ENCODE assay signal across 30 cellular contexts in the genomic region with DNA sequence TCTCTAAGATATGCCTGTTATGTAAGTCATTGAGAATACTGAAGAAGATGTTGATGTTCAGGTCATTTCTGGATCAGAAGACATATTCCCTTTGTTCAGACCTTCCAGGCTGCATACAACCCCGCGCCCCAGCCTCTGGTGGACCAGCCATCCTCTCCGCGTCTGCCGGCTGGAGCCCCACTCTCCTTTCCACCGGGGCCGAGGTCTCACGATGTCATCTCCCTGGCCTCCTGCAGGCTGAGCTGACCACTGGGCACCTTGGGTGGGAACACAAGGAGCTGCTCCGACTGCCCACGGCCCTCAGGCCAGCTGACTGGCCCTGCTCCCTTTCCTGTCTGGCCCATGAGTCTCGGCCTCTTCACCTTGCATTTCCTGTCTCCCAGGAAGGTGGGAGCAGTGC.
"Had no signal": no experiment of that assay in that cellular context is flagged by ENCODE, and none has a peak within 500 bp of the region (broad histone marks: within the 10 kb centered on the region; RNA-seq: fewer than 3 reads in every experiment).

No MANE protein-coding gene starts in this region.

- H3K27me3 Mint-ChIP-seq: progenitor cell of endocrine pancreas, type B pancreatic cell had no signal

- DNase-seq: naive B cell; naive thymus-derived CD8-positive, alpha-beta T cell; nephron progenitor cell; nucleus accumbens; psoas muscle; right cardiac atrium; right lobe of liver; sigmoid colon; small intestine; stimulated activated CD4-positive, alpha-beta T cell treated with anti-CD3 and anti-CD28 coated beads, Interleukin-12 subunit alpha, Interleukin-12 subunit beta, amount 100 ng/mL, for 4 hours; stimulated activated CD4-positive, alpha-beta T cell treated with anti-CD3 and anti-CD28 coated beads, Interleukin-1b, Interleukin-23, amount 100 ng/mL, for 48 hours; stimulated activated CD4-positive, alpha-beta T cell treated with anti-CD3 and anti-CD28 coated beads, Interleukin-4, amount 100 ng/mL, for 1 hour; stimulated activated CD4-positive, alpha-beta T cell treated with anti-CD3 and anti-CD28 coated beads, Interleukin-4, amount 100 ng/mL, for 4 hours; stimulated activated CD8-positive, alpha-beta memory T cell treated with anti-CD3 and anti-CD28 coated beads, Interleukin-4, amount 100 ng/mL, for 48 hours; stimulated activated naive CD4-positive, alpha-beta T cell; stimulated activated naive CD8-positive, alpha-beta T cell treated with anti-CD3 and anti-CD28 coated beads, Interleukin-15, amount 100 ng/mL, for 72 hours; stimulated activated naive CD8-positive, alpha-beta T cell treated with anti-CD3 and anti-CD28 coated beads, Interleukin-15, Interleukin-2, amounts not matched to agents 100 U/mL and 50 U/mL, for 24 hours; substantia nigra; testis; tibial artery; transverse colon; upper lobe of right lung had no signal

- H3K36me3 Mint-ChIP-seq: naive B cell; naive thymus-derived CD8-positive, alpha-beta T cell; stimulated activated memory B cell treated with anti-CD40 and anti-IgM and Interleukin-4, amounts not matched to agents 10 μg/mL and 1 μg/mL and 100 μg/mL, for 72 hours had no signal

- H3K4me1 ChIP-seq: pancreas, psoas muscle, right lobe of liver, sigmoid colon, suprapubic skin, testis, tibial artery, transverse colon, upper lobe of right lung, vagina had no signal

- H3K36me3 ChIP-seq: neutrophil, pancreas, right lobe of liver, sigmoid colon, suprapubic skin, tibial artery, transverse colon, upper lobe of right lung, vagina had no signal

- H3K4me1 Mint-ChIP-seq: naive thymus-derived CD8-positive, alpha-beta T cell; neural crest cell; stimulated activated memory B cell treated with anti-CD40 and anti-IgM and Interleukin-4, amounts not matched to agents 10 μg/mL and 1 μg/mL and 100 μg/mL, for 72 hours; stimulated activated naive CD8-positive, alpha-beta T cell treated with anti-CD3 and anti-CD28 coated beads, Interleukin-15, amount 100 ng/mL, for 72 hours had no signal

- ATAC-seq: naive thymus-derived CD8-positive, alpha-beta T cell; pancreas; psoas muscle; right cardiac atrium; stimulated activated naive CD8-positive, alpha-beta T cell treated with anti-CD3 and anti-CD28 coated beads, Interleukin-15, amount 100 ng/mL, for 72 hours; stimulated activated naive CD8-positive, alpha-beta T cell treated with anti-CD3 and anti-CD28 coated beads, Interleukin-15, Interleukin-2, amounts not matched to agents 100 U/mL and 50 U/mL, for 24 hours; upper lobe of right lung had no signal

- H3K27ac ChIP-seq: neutrophil, pancreas, psoas muscle, right lobe of liver, sigmoid colon, suprapubic skin, testis, tibial artery, transverse colon, upper lobe of right lung, vagina had no signal

- H3K4me3 Mint-ChIP-seq: naive B cell; naive thymus-derived CD8-positive, alpha-beta T cell; nephron progenitor cell; neural crest cell; stimulated activated memory B cell treated with anti-CD40 and anti-IgM and Interleukin-4, amounts not matched to agents 10 μg/mL and 1 μg/mL and 100 μg/mL, for 72 hours; stimulated activated naive CD8-positive, alpha-beta T cell treated with anti-CD3 and anti-CD28 coated beads, Interleukin-15, amount 100 ng/mL, for 72 hours; type B pancreatic cell had no signal

- H3K4me3 ChIP-seq: pancreas, psoas muscle, right lobe of liver, sigmoid colon, suprapubic skin, testis, tibial artery, transverse colon, upper lobe of right lung, vagina had no signal

- H3K9me3 ChIP-seq: neutrophil, pancreas, psoas muscle, right lobe of liver, sigmoid colon, suprapubic skin, testis, tibial artery, transverse colon, upper lobe of right lung, vagina had no signal

- FAIRE-seq: pancreas, small intestine had no signal

- H3K27ac Mint-ChIP-seq: naive thymus-derived CD8-positive, alpha-beta T cell; nephron progenitor cell; progenitor cell of endocrine pancreas; stimulated activated memory B cell treated with anti-CD40 and anti-IgM and Interleukin-4, amounts not matched to agents 10 μg/mL and 1 μg/mL and 100 μg/mL, for 72 hours; stimulated activated naive CD8-positive, alpha-beta T cell treated with anti-CD3 and anti-CD28 coated beads, Interleukin-15, amount 100 ng/mL, for 72 hours; type B pancreatic cell had no signal
